In genomic region chr1:15885701-15886612, GRCh38 we compare ENCODE assay signal across 8 cellular contexts. TPM values are rescaled to one million over a fixed set of nuclear protein-coding genes. Genes with fewer than 3 reads are reported as not detected.
DNase-seq lines count a peak whose midpoint lies in the region; ATAC-seq, FAIRE-seq and TF ChIP-seq lines count a peak whose summit lies in the region.

No MANE protein-coding gene starts in this region.

- DNase-seq in activated naive CD4-positive, alpha-beta T cell treated with anti-CD3 and anti-CD28 coated beads for 36 hours: peak; percentile 52
- no peak for DNase-seq in activated naive CD4-positive, alpha-beta T cell treated with Interleukin-2 at 50 U/mL for 16 hours
- peak; percentile 99 for DNase-seq in KBM-7
- DNase-seq in OCI-M1 (lab: John Stamatoyannopoulos, UW): peak; percentile 99
- peak; percentile 85 to 97 (median 91) for DNase-seq in K562 (ENCODE audit: extremely low read depth in 1 of 4, low spot score in 3 of 4)
- DNase-seq in right cardiac atrium: peak; percentile 98 to 99 (median 99)

- H2AFZ ChIP-seq in K562 (ENCODE audit: low read depth, low read length): peak overlapping the region; percentile 1; the same call in 1 of the 2 replicates
- peak overlapping the region; percentile 3 for H2AFZ ChIP-seq in parathyroid adenoma

- H3K27me3 ChIP-seq in K562 (ENCODE audit: control insufficient read depth in 2 of 2, insufficient read depth in 2 of 2, low read length in 2 of 2) (no peaks in the 10 kb centered on the region), right cardiac atrium (ENCODE audit: control insufficient read depth, insufficient read depth) (no peaks in the 10 kb centered on the region), parathyroid adenoma (ENCODE audit: control insufficient read depth, insufficient read depth, low read length) (no peaks in the 10 kb centered on the region)

- in situ Hi-C loops in KBM-7 (cut with MboI; ENCODE audit: low pct_unique_long_range_greater_than_20kb, low sequenced_read_pairs): no loop called here
- in situ Hi-C loops in K562 (cut with MboI): no loop called here

- H3K36me3 ChIP-seq in K562 (ENCODE audit: control insufficient read depth, insufficient read depth, low read length): peaks cover 50% of the 10 kb centered on the region
- H3K36me3 ChIP-seq in parathyroid adenoma (ENCODE audit: control insufficient read depth, insufficient read depth, low read length): no peaks in the 10 kb centered on the region

- H3K79me2 ChIP-seq in K562 (ENCODE audit: control insufficient read depth, insufficient read depth, low read length) (peaks cover 100% of the 10 kb centered on the region), parathyroid adenoma (peaks cover 34% of the 10 kb centered on the region)

- H4K20me1 ChIP-seq in K562 (replicated peaks; ENCODE audit: control insufficient read depth, insufficient read depth, low read length): peaks cover 2% of the 10 kb centered on the region; the same call in 1 of the 2 replicates

- 2% methylated on average over 14 of the region's 14 CpGs for WGBS in K562 (ENCODE audit: insufficient coverage, low coverage, missing lambda C conversion rate)
- 2% methylated on average over 14 of the region's 14 CpGs for WGBS in right cardiac atrium

- peak overlapping the region; percentile 85 for H3K27ac ChIP-seq in K562 (ENCODE audit: extremely low read depth, low read depth, low read length)
- H3K27ac ChIP-seq in right cardiac atrium (ENCODE audit: low read length): peak overlapping the region; percentile 98
- peak overlapping the region; percentile 92 for H3K27ac ChIP-seq in parathyroid adenoma

- peaks cover 11% of the 10 kb centered on the region for H3K36me3 Mint-ChIP-seq in activated naive CD4-positive, alpha-beta T cell treated with anti-CD3 and anti-CD28 coated beads for 36 hours (ENCODE audit: low read depth)

- peak overlapping the region; percentile 24 for H3K4me3 ChIP-seq in K562
- H3K4me3 ChIP-seq in right cardiac atrium (ENCODE audit: low read length): peak overlapping the region; percentile 47
- peak overlapping the region; percentile 50 for H3K4me3 ChIP-seq in parathyroid adenoma (ENCODE audit: low read depth, low read length)

- TSS peak; percentile 98 for BruUV-seq in K562 (replicated peaks; lab: Mats Ljungman, UMichigan)

- 0 out of 4 replicates have a peak, but pooled peaks of 1 of the 2 experiments have one; percentile 6 for TF ChIP-seq RAD21 in K562 (CRISPR knock-in tag; conservative IDR thresholded peaks at IDR 0.05 in 1 of 2, IDR thresholded peaks at IDR 0.05 in 1 of 2)

- H3K4me1 Mint-ChIP-seq in activated naive CD4-positive, alpha-beta T cell treated with anti-CD3 and anti-CD28 coated beads for 36 hours (ENCODE audit: low read depth): peaks cover 52% of the 10 kb centered on the region

- CTCF ChIA-PET in activated naive CD4-positive, alpha-beta T cell treated with anti-CD3 and anti-CD28 coated beads for 36 hours (lab: Charles Lee): interaction anchor here (0.5 to 0.9 kb wide), 2 partner anchors 9 to 380 kb away, joined by 3 read pairs; no protein-coding TSS in a partner anchor
- CTCF ChIA-PET in K562 (lab: Yijun Ruan, JAX; ENCODE audit: low intra/inter-chr PET ratio): no interaction called here

- H3K9me3 Mint-ChIP-seq in activated naive CD4-positive, alpha-beta T cell treated with anti-CD3 and anti-CD28 coated beads for 36 hours: no peaks in the 10 kb centered on the region

- H3K27ac Mint-ChIP-seq in activated naive CD4-positive, alpha-beta T cell treated with anti-CD3 and anti-CD28 coated beads for 36 hours: peak overlapping the region; percentile 20

- H3K4me3 Mint-ChIP-seq in activated naive CD4-positive, alpha-beta T cell treated with anti-CD3 and anti-CD28 coated beads for 36 hours: peak overlapping the region; percentile 16

- TF ChIP-seq EP300 in K562 (IDR thresholded peaks at IDR 0.05; ENCODE audit: low read length): peak; percentile 84

- ATAC-seq in K562 (peak; percentile 97), right cardiac atrium (peak; percentile 99), GM21528 (IDR thresholded peaks at IDR 0.05; ENCODE audit: low FRiP score, unreplicated experiment) (no peak)

- TF ChIP-seq CTCF in K562 (IDR thresholded peaks at IDR 0.05 in 2 of 3, conservative IDR thresholded peaks at IDR 0.05 in 1 of 3; ENCODE audit: insufficient read depth in 2 of 3, low read depth in 1 of 3, low read length in 3 of 3): peak in 2 of 3 experiments; percentile 4 to 36; a peak in 3 of 6 replicates
- peak; percentile 17 for TF ChIP-seq CTCF in parathyroid adenoma (IDR thresholded peaks at IDR 0.05)

- peak overlapping the region; percentile 73 for H3K4me2 ChIP-seq in K562 (ENCODE audit: insufficient read depth, low read length)
- H3K4me2 ChIP-seq in parathyroid adenoma (ENCODE audit: low read length): peak overlapping the region; percentile 75

- H3K9me1 ChIP-seq in K562 (ENCODE audit: control insufficient read depth, insufficient read depth, low read length): no peaks in the 10 kb centered on the region

- intact Hi-C loops in activated naive CD4-positive, alpha-beta T cell treated with anti-CD3 and anti-CD28 coated beads for 36 hours (cut with micrococcal nuclease): no loop called here
- intact Hi-C loops in K562 (cut with micrococcal nuclease) (loop anchor here (2.0 to 5.0 kb wide), 3 partner anchors 37 to 66 kb away; no protein-coding TSS in a partner anchor), right cardiac atrium (cut with DNase I) (loop anchor here in 2 of 4 donors (5.0 to 10.0 kb wide), 2 partner anchors 39 to 51 kb away; partner anchors contain the start of gene SPEN (in 1 of the 2))

- H3K9me3 ChIP-seq in K562 (replicated peaks; ENCODE audit: control insufficient read depth, insufficient read depth, low read depth, low read length) (no peaks in the 10 kb centered on the region), right cardiac atrium (ENCODE audit: control insufficient read depth, low read length) (no peaks in the 10 kb centered on the region), parathyroid adenoma (ENCODE audit: control insufficient read depth, low read length) (no peaks in the 10 kb centered on the region)

- TF ChIP-seq POLR2A in K562 (conservative IDR thresholded peaks at IDR 0.05): peak; percentile 70

- H3K4me1 ChIP-seq in K562 (replicated peaks in 1 of 2; ENCODE audit: control insufficient read depth in 2 of 2, insufficient read depth in 2 of 2, low read length in 2 of 2) (peaks cover 14 to 23% of the 10 kb centered on the region in 2 experiments; a peak in 4 of 5 replicates), right cardiac atrium (ENCODE audit: control insufficient read depth, insufficient read depth, low read length) (peaks cover 3% of the 10 kb centered on the region), parathyroid adenoma (peaks cover 6% of the 10 kb centered on the region)

- no peaks in the 10 kb centered on the region for H3K27me3 Mint-ChIP-seq in activated naive CD4-positive, alpha-beta T cell treated with anti-CD3 and anti-CD28 coated beads for 36 hours (ENCODE audit: low read depth)

- H3K9ac ChIP-seq in K562 (ENCODE audit: insufficient read depth in 1 of 2, low read depth in 2 of 2, low read length in 2 of 2) (peak overlapping the region; percentile 74; a peak in 3 of 4 replicates), parathyroid adenoma (no peak overlapping the region)

- peak; percentile 97 for FAIRE-seq in K562 (lab: Jason Lieb, UNC)

- POLR2A ChIA-PET in K562 (lab: Yijun Ruan, JAX): interaction anchor here (0.6 to 3.8 kb wide), 16 partner anchors 9 to 106 kb away, joined by 3 to 16 read pairs (median 4); partner anchors contain the start of gene SPEN

TF ChIP-seq in K562, 482 proteins besides CTCF, POLR2A, EP300 and RAD21 (continues in another document):
- TF ChIP-seq JUND (IDR thresholded peaks at IDR 0.05; ENCODE audit: borderline replicate concordance, low read depth, low read length): peak; percentile 71; the same call in 1 of the 2 replicates
- TF ChIP-seq JUND (tag; IDR thresholded peaks at IDR 0.05; ENCODE audit: borderline replicate concordance, low read depth, low read length): peak; percentile 9; the same call in 1 of the 3 replicates
- TF ChIP-seq ATF7 (IDR thresholded peaks at IDR 0.05): peak; percentile 50
- no peak for TF ChIP-seq E2F4 (CRISPR knock-in tag; IDR thresholded peaks at IDR 0.05; ENCODE audit: low read depth)
- no peak for TF ChIP-seq ZNF354B (CRISPR knock-in tag; IDR thresholded peaks at IDR 0.05)

RNA-seq across cellular contexts. Expression of gene SPEN, which starts 38.5 kb away (rescaled TPM):
- total RNA-seq in activated naive CD4-positive, alpha-beta T cell treated with anti-CD3 and anti-CD28 coated beads for 36 hours: 10 to 100 TPM; 30.7 to 33.7 TPM
- total RNA-seq in K562 (2011; cell fraction: chromatin; rRNA removed; ENCODE audit: low replicate concordance): 154 and 372 TPM in 2 replicates
- 64.2 and 82.1 TPM in 2 replicates for total RNA-seq in K562 (2011; cell fraction: nucleolus; rRNA removed)
- 125 and 165 TPM in 2 replicates for total RNA-seq in K562 (2011; cell fraction: nucleoplasm; rRNA removed)
- total RNA-seq in K562 (2014; rRNA removed) (27.2 and 27.8 TPM in 2 replicates), K562 (2014; rRNA removed; fragmentation: Illumina TruSeq; extraction: Trizol) (29.9 and 36.1 TPM in 2 replicates), K562 (2015; rRNA removed; fragmentation: Illumina TruSeq; extraction: Trizol) (24.5 and 29.1 TPM in 2 replicates), K562 (2021) (72.1 and 80.2 TPM in 2 replicates), right cardiac atrium (10 to 100 TPM; 25.9 to 34.2 (median 31.9) TPM)
- polyA plus RNA-seq in K562 (2011; rRNA removed) (11.9 and 16.4 TPM in 2 replicates), K562 (2014; fragmentation: Illumina TruSeq; extraction: Trizol) (87.5 and 87.6 TPM in 2 replicates), K562 (2014; fragmentation: Nextera tagmentation; extraction: Ambion mirVana) (10 to 100 TPM in 1 of 2 experiments, 1 to 10 TPM in 1; 5.7 to 13.1 TPM), K562 (2014; rRNA removed) (31.9 and 34.6 TPM in 2 replicates), right cardiac atrium (15.2 TPM)
- 9.5 and 13.0 TPM in 2 replicates for polyA plus RNA-seq in K562 (2011; cell fraction: cytosol; rRNA removed)
- 46.3 and 63.2 TPM in 2 replicates for polyA plus RNA-seq in K562 (2011; cell fraction: nucleus; rRNA removed)
- 54.0 and 72.6 TPM in 2 replicates for polyA plus RNA-seq in K562 (2012)
- polyA minus RNA-seq in K562 (2011; rRNA and poly(A)+ RNA removed): 52.8 and 75.1 TPM in 2 replicates
- 38.6 and 44.5 TPM in 2 replicates for polyA minus RNA-seq in K562 (2011; cell fraction: cytosol; rRNA and poly(A)+ RNA removed)
- polyA minus RNA-seq in K562 (2011; cell fraction: nucleus; rRNA and poly(A)+ RNA removed): 32.0 and 67.9 TPM in 2 replicates
